8 cellular contexts compared by ENCODE assay signal in the genomic region with DNA sequence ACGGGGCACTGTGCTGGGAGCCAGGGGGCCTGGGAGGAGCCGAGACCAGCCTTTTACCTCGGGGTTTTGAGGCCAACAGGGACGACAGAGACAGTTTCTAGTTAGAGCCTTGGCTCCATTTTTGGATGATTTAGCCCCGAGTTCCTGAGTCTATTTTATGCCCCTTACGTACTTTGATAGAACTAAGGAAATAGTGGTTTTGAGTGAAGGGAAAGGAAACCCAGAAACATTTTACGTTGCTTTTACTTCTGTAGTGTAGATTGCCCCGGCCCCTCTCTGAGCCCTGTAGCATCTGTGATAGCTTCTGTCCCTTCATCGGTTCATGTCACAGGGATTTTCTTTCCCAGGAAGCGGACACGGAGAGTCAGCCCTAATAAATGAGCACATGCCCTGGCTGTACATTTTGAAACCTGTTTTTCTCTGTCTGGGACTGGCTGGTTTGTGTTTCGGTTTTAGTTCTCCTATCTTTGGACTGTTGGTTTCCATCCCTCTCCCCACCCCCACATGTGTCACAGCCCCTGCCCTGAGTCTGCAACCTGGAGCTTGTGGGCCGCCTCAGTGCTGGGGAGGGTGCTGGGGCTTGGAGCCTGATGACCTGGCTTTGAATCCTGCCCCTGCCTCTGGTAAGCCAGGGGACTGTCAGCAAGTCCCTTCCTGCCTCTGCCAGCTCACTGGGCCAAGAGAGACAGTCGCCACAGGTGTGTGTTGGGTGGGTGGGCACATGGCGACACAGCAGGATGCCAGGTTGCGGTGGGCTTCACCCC.
DNase-seq lines count a peak whose midpoint lies in the region; ATAC-seq and TF ChIP-seq lines count a peak whose summit lies in the region.

No MANE protein-coding gene starts in this region.

- ATAC-seq in GM18505 (IDR thresholded peaks at IDR 0.05; ENCODE audit: unreplicated experiment) (peak; percentile 48), HG02970 (IDR thresholded peaks at IDR 0.05; ENCODE audit: low FRiP score, unreplicated experiment) (peak; percentile 47)

- DNase-seq in T-helper 2 cell (peak; percentile 24 to 89 (median 61)), caudate nucleus (lab: John Stamatoyannopoulos, UW) (peak in 3 of 61 donors; percentile 12 to 14 (median 12)), GOT3 (lab: John Stamatoyannopoulos, UW) (no peak), NCI-H1048 (lab: John Stamatoyannopoulos, UW) (no peak), DMS 273 (lab: John Stamatoyannopoulos, UW; ENCODE audit: unreplicated experiment) (no peak)
- peak; percentile 87 for DNase-seq in stimulated activated CD4-positive, alpha-beta T cell treated with anti-CD3 and anti-CD28 coated beads, Interleukin-15, amount 100 ng/mL, for 24 hours

- peak overlapping the region; percentile 73 for H3K27ac ChIP-seq in caudate nucleus (ENCODE audit: low read depth, low read length)

- peak; percentile 53 for TF ChIP-seq POLR2A in GM18505 (IDR thresholded peaks at IDR 0.05; ENCODE audit: borderline replicate concordance, extremely low read depth, insufficient read depth, insufficient read length)

Comparison
In these comparisons a context has a peak if more than half of its experiments do, and no peak if none do; other contexts are left out.
1. DNase-seq: peak in T-helper 2 cell (5 of 5) and stimulated activated CD4-positive, alpha-beta T cell treated with anti-CD3 and anti-CD28 coated beads, Interleukin-15, amount 100 ng/mL, for 24 hours (single experiment); none in GOT3 (single experiment), NCI-H1048 (single experiment) and DMS 273 (single experiment).